ENCODE assay signal across 14 cellular contexts in genomic region chr6:21767891-21768659, GRCh38.
A peak's percentile ranks its signal among the peaks of the same experiment; 100 is the strongest.
DNase-seq lines count a peak whose midpoint lies in the region; ATAC-seq, FAIRE-seq and TF ChIP-seq lines count a peak whose summit lies in the region.
"Had no signal": no experiment of that assay in that cellular context is flagged by ENCODE, and none has a peak within 500 bp of the region (broad histone marks: within the 10 kb centered on the region; RNA-seq: fewer than 3 reads in every experiment).

No MANE protein-coding gene starts in this region.

- H3K4me1 Mint-ChIP-seq in MCF 10A (ENCODE audit: insufficient read depth, unreplicated experiment) (peaks cover 23% of the 10 kb centered on the region), astrocyte (ENCODE audit: low read depth, unreplicated experiment) (peaks cover 47% of the 10 kb centered on the region), type B pancreatic cell (ENCODE audit: unreplicated experiment) (peaks cover 46% of the 10 kb centered on the region)
- no peaks in the 10 kb centered on the region for H3K4me1 Mint-ChIP-seq in stimulated activated effector memory CD8-positive, alpha-beta T cell treated with anti-CD3 and anti-CD28 coated beads, Interleukin-12 subunit alpha, Interleukin-12 subunit beta, amount 100 ng/mL, for 72 hours

- no peaks in the 10 kb centered on the region for H3K9me3 Mint-ChIP-seq in MCF 10A (ENCODE audit: unreplicated experiment)
- no peaks in the 10 kb centered on the region for H3K9me3 Mint-ChIP-seq in astrocyte (ENCODE audit: unreplicated experiment)
- H3K9me3 Mint-ChIP-seq in type B pancreatic cell, result no peaks in the 10 kb centered on the region
- no peaks in the 10 kb centered on the region for H3K9me3 Mint-ChIP-seq in stimulated activated effector memory CD8-positive, alpha-beta T cell treated with anti-CD3 and anti-CD28 coated beads, Interleukin-12 subunit alpha, Interleukin-12 subunit beta, amount 100 ng/mL, for 72 hours

- no TSS peak for BruUV-seq in MCF 10A (replicated peaks; lab: Mats Ljungman, UMichigan)

- no peaks in the 10 kb centered on the region for H3K27me3 ChIP-seq in breast epithelium
- H3K27me3 ChIP-seq in astrocyte (ENCODE audit: insufficient read depth, low read length), result no peaks in the 10 kb centered on the region
- H3K27me3 ChIP-seq: MG63, transverse colon had no signal

- TF ChIP-seq POLR2A in breast epithelium (IDR thresholded peaks at IDR 0.05), result no peak

- H3K4me1 ChIP-seq in breast epithelium, result no peaks in the 10 kb centered on the region
- peaks cover 38% of the 10 kb centered on the region for H3K4me1 ChIP-seq in astrocyte (ENCODE audit: insufficient read depth, low read length)

- H3K79me2 ChIP-seq in astrocyte (ENCODE audit: insufficient read depth, low read length), result peaks cover 13% of the 10 kb centered on the region

- H3K36me3 Mint-ChIP-seq in MCF 10A (ENCODE audit: insufficient read depth, unreplicated experiment) (no peaks in the 10 kb centered on the region), astrocyte (ENCODE audit: low read depth, unreplicated experiment) (peaks cover 3% of the 10 kb centered on the region), type B pancreatic cell (no peaks in the 10 kb centered on the region)
- H3K36me3 Mint-ChIP-seq in stimulated activated effector memory CD8-positive, alpha-beta T cell treated with anti-CD3 and anti-CD28 coated beads, Interleukin-12 subunit alpha, Interleukin-12 subunit beta, amount 100 ng/mL, for 72 hours, result no peaks in the 10 kb centered on the region

- H3K4me2 ChIP-seq in astrocyte (ENCODE audit: low read length), result peak overlapping the region; percentile 77

- TF ChIP-seq CTCF in MCF 10A (IDR thresholded peaks at IDR 0.05; ENCODE audit: unreplicated experiment) (no peak), breast epithelium (IDR thresholded peaks at IDR 0.05) (no peak), astrocyte (IDR thresholded peaks at IDR 0.05; ENCODE audit: insufficient read depth, low read depth, low read length) (no peak), fibroblast of villous mesenchyme (IDR thresholded peaks at IDR 0.05; ENCODE audit: insufficient read depth, low read depth, low read length) (no peak), type B pancreatic cell (conservative IDR thresholded peaks at IDR 0.05) (no peak)

- no peak for ATAC-seq in GM19467 (IDR thresholded peaks at IDR 0.05; ENCODE audit: unreplicated experiment)
- ATAC-seq in stimulated activated effector memory CD8-positive, alpha-beta T cell treated with anti-CD3 and anti-CD28 coated beads, Interleukin-12 subunit alpha, Interleukin-12 subunit beta, amount 100 ng/mL, for 72 hours, result no peak

- H3K36me3 ChIP-seq in breast epithelium (no peaks in the 10 kb centered on the region), astrocyte (ENCODE audit: insufficient read depth, low read length) (no peaks in the 10 kb centered on the region)
- H3K36me3 ChIP-seq: MG63, transverse colon had no signal

- peak overlapping the region; percentile 73 for H3K9ac ChIP-seq in astrocyte (ENCODE audit: low read length)

- peak; percentile 93 for FAIRE-seq in astrocyte (lab: Jason Lieb, UNC)
- FAIRE-seq: small intestine had no signal

- CTCF ChIA-PET in MCF 10A (lab: Yijun Ruan, JAX), result no interaction called here

- H3K4me3 Mint-ChIP-seq in MCF 10A (ENCODE audit: unreplicated experiment) (no peak overlapping the region), astrocyte (ENCODE audit: unreplicated experiment) (no peak overlapping the region), type B pancreatic cell (no peak overlapping the region)
- no peak overlapping the region for H3K4me3 Mint-ChIP-seq in stimulated activated effector memory CD8-positive, alpha-beta T cell treated with anti-CD3 and anti-CD28 coated beads, Interleukin-12 subunit alpha, Interleukin-12 subunit beta, amount 100 ng/mL, for 72 hours

- H3K27me3 Mint-ChIP-seq in MCF 10A (ENCODE audit: insufficient read depth, unreplicated experiment) (no peaks in the 10 kb centered on the region), astrocyte (ENCODE audit: low read depth, unreplicated experiment) (no peaks in the 10 kb centered on the region), type B pancreatic cell (no peaks in the 10 kb centered on the region)

- no peak overlapping the region for H2AFZ ChIP-seq in astrocyte (ENCODE audit: low read depth, low read length)

- POLR2A ChIA-PET in MCF 10A (lab: Yijun Ruan, JAX), result interaction anchor here (0.7 to 1.3 kb wide), 4 partner anchors 9 to 105 kb away, joined by 3 to 5 read pairs (median 4); no protein-coding TSS in a partner anchor

- intact Hi-C loops in MCF 10A (cut with micrococcal nuclease) (loop anchor here (5.0 kb wide), 1 partner anchor 171 kb away; no protein-coding TSS in a partner anchor), breast epithelium (cut with DNase I; ENCODE audit: low total_unique reads) (no loop called here)

- H3K27ac ChIP-seq in breast epithelium (peak overlapping the region in 1 of 2 donors; percentile 69), astrocyte (ENCODE audit: low read depth, low read length) (peak overlapping the region; percentile 81)
- H3K27ac ChIP-seq: 22Rv1 had no signal

- DNase-seq in MCF 10A (ENCODE audit: unreplicated experiment) (peak; percentile 40), breast epithelium (ENCODE audit: low spot score in 2 of 2) (no peak), astrocyte (ENCODE audit: low read depth) (peak; percentile 87), fibroblast of villous mesenchyme (ENCODE audit: low read depth) (peak; percentile 78), type B pancreatic cell (ENCODE audit: extremely low spot score, unreplicated experiment) (no peak), G401 (ENCODE audit: low spot score) (no peak)
- no peak for DNase-seq in stimulated activated effector memory CD8-positive, alpha-beta T cell treated with anti-CD3 and anti-CD28 coated beads, Interleukin-12 subunit alpha, Interleukin-12 subunit beta, amount 100 ng/mL, for 72 hours (ENCODE audit: low spot score in 2 of 2)
- DNase-seq: activated CD8-positive, alpha-beta memory T cell treated with anti-CD3 and anti-CD28 coated beads, Interleukin-2, amount 50 U/mL, for 4 hours; DMS153; MG63; small intestine; transverse colon had no signal

- H3K4me3 ChIP-seq in breast epithelium (no peak overlapping the region), astrocyte (ENCODE audit: insufficient read depth, low read depth, low read length) (no peak overlapping the region), fibroblast of villous mesenchyme (ENCODE audit: low read depth, low read length) (no peak overlapping the region)
- H3K4me3 ChIP-seq: MG63, transverse colon had no signal

- H3K9me3 ChIP-seq in breast epithelium (no peaks in the 10 kb centered on the region), astrocyte (ENCODE audit: insufficient read depth, low read depth, low read length) (no peaks in the 10 kb centered on the region)
- H3K9me3 ChIP-seq: MG63, transverse colon had no signal

- peak overlapping the region; percentile 32 for H3K27ac Mint-ChIP-seq in MCF 10A (ENCODE audit: low read depth, unreplicated experiment)
- peak overlapping the region; percentile 68 for H3K27ac Mint-ChIP-seq in astrocyte (ENCODE audit: unreplicated experiment)
- peak overlapping the region; percentile 22 for H3K27ac Mint-ChIP-seq in type B pancreatic cell
- no peak overlapping the region for H3K27ac Mint-ChIP-seq in stimulated activated effector memory CD8-positive, alpha-beta T cell treated with anti-CD3 and anti-CD28 coated beads, Interleukin-12 subunit alpha, Interleukin-12 subunit beta, amount 100 ng/mL, for 72 hours

- no peaks in the 10 kb centered on the region for H4K20me1 ChIP-seq in astrocyte (ENCODE audit: insufficient read depth, low read length)

- in situ Hi-C loops in G401 (cut with HindIII; ENCODE audit: low sequenced_read_pairs), result no loop called here

Comparison
In these comparisons a context has a peak if more than half of its experiments do, and no peak if none do; other contexts are left out.
1. DNase-seq: peak in MCF 10A (single experiment), astrocyte (single experiment) and fibroblast of villous mesenchyme (single experiment); none in breast epithelium (0 of 2), type B pancreatic cell (single experiment), stimulated activated effector memory CD8-positive, alpha-beta T cell treated with anti-CD3 and anti-CD28 coated beads, Interleukin-12 subunit alpha, Interleukin-12 subunit beta, amount 100 ng/mL, for 72 hours (0 of 2) and G401 (single experiment).